21 cellular contexts compared by ENCODE assay signal in the genomic region with DNA sequence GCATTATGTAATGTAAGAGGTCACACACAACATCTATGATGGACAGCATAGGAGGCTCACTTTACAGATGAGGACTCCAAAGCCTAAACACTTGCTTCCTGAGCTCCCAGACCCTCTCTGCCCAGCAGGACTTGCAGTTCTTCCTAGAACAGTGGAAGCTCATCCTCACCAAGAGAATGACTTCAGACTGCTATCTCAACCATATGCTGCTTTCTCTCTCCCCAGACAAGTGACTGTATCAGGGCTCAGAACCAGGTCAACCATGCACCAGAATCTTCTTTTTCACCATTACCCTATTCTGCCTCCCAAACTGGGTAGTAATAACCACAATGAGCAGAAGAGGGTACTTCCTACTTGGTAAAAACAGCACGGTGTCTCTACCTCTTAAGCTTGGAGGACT. TPM values are rescaled to one million over a fixed set of nuclear protein-coding genes. Genes with fewer than 3 reads are reported as not detected.
DNase-seq lines count a peak whose midpoint lies in the region; ATAC-seq, FAIRE-seq and TF ChIP-seq lines count a peak whose summit lies in the region.
"Had no signal": no experiment of that assay in that cellular context is flagged by ENCODE, and none has a peak within 500 bp of the region (broad histone marks: within the 10 kb centered on the region; RNA-seq: fewer than 3 reads in every experiment).

No MANE protein-coding gene starts in this region.

- peaks cover 7 to 8% of the 10 kb centered on the region in 2 donors for H3K27me3 Mint-ChIP-seq in stimulated activated naive B cell treated with anti-CD40 and anti-IgM and Interleukin-4, amounts not matched to agents 10 μg/mL and 1 μg/mL and 100 μg/mL, for 72 hours

- H3K9me3 Mint-ChIP-seq in stimulated activated naive B cell treated with anti-CD40 and anti-IgM and Interleukin-4, amounts not matched to agents 10 μg/mL and 1 μg/mL and 100 μg/mL, for 72 hours = peaks cover 0 to 5% of the 10 kb centered on the region in 2 donors

- H3K23me2 ChIP-seq in H1 (ENCODE audit: low read depth, low read length) = no peaks in the 10 kb centered on the region

- H3K36me3 ChIP-seq in H1 (ENCODE audit: control insufficient read depth in 2 of 4, insufficient read depth in 4 of 4, low read length in 3 of 4) = no peaks in the 10 kb centered on the region
- H3K36me3 ChIP-seq: BLaER1 had no signal

- peak overlapping the region; percentile 26 for H4K91ac ChIP-seq in H1 (replicated peaks; ENCODE audit: insufficient read length, low read length)

- no peak overlapping the region for H3K18ac ChIP-seq in H1 (ENCODE audit: extremely low read depth, low read length)

- H3K23ac ChIP-seq in H1 (ENCODE audit: insufficient read length) = no peak overlapping the region

- no peak overlapping the region for H4K5ac ChIP-seq in H1 (ENCODE audit: insufficient read length, low read depth, low read length)

- no peak overlapping the region for H2BK15ac ChIP-seq in H1 (ENCODE audit: low read length)

- no peak for FAIRE-seq in H1 (lab: Jason Lieb, UNC)
- FAIRE-seq: GM12878, HepG2 had no signal

- no peak overlapping the region for H2AFZ ChIP-seq in H1 (ENCODE audit: low read length)
- H2AFZ ChIP-seq: GM23338 had no signal

- CTCF ChIA-PET in H1 (lab: Charles Lee; ENCODE audit: partially characterized antibody) = interaction anchor here (0.9 to 1.7 kb wide), 2 partner anchors 13 kb away, joined by 5 to 7 read pairs; partner anchors contain the start of gene RNF150

- H4K8ac ChIP-seq in H1 (ENCODE audit: extremely low read depth, insufficient read depth, low read length) = no peak overlapping the region; the same call in 1 of the 2 replicates

- peaks cover 0 to 6% (median 0%) of the 10 kb centered on the region in 4 experiments; a peak in 2 of 7 replicates for H3K4me1 ChIP-seq in H1 (replicated peaks in 1 of 4; ENCODE audit: control insufficient read depth in 3 of 4, insufficient read depth in 4 of 4, low read length in 3 of 4)
- H3K4me1 ChIP-seq: BLaER1 had no signal

- H3K79me2 ChIP-seq in H1 (ENCODE audit: control insufficient read depth in 1 of 2, insufficient read depth in 2 of 2, low read length in 2 of 2) = no peaks in the 10 kb centered on the region

- TF ChIP-seq CTCF in H1 (IDR thresholded peaks at IDR 0.05; ENCODE audit: control extremely low read depth in 1 of 3, insufficient read depth in 1 of 3, low read depth in 1 of 3, low read length in 3 of 3) = no peak

- 100% methylated on average over 1 of the region's 1 CpG; no CpG with 5 or more reads in 1 of the 2 experiments for WGBS in H1 (ENCODE audit: extremely low coverage in 1 of 2, insufficient coverage in 1 of 2, insufficient read length in 1 of 2, insufficient replicate concordance in 2 of 2, low coverage in 1 of 2, low lambda C conversion rate in 2 of 2, missing lambda C conversion rate in 1 of 2), 2 experiments

- no peak overlapping the region for H2BK12ac ChIP-seq in H1 (ENCODE audit: low read depth, low read length)

- H3K79me1 ChIP-seq in H1 (ENCODE audit: low read depth, low read length) = no peaks in the 10 kb centered on the region

- H3K14ac ChIP-seq in H1 (ENCODE audit: insufficient read length) = no peak overlapping the region

- no peak overlapping the region for H3K4me3 ChIP-seq in H1 (ENCODE audit: extremely low read depth in 1 of 4, insufficient read depth in 2 of 4, low read depth in 3 of 4, low read length in 4 of 4)
- H3K4me3 ChIP-seq: BLaER1, GM12878, GM23338 had no signal

- DNase-seq in Right ventricle myocardium superior (no peak), cardiac septum (ENCODE audit: low spot score) (no peak), NCI-H2227 treated with DMSO at 0.1 percent for 48 hours (lab: John Stamatoyannopoulos, UW) (peak; percentile 7), H1 (ENCODE audit: low read depth in 1 of 2, low spot score in 2 of 2) (no peak)
- DNase-seq in stimulated activated naive B cell treated with anti-CD40 and anti-IgM and Interleukin-4, amounts not matched to agents 10 μg/mL and 1 μg/mL and 100 μg/mL, for 72 hours = no peak
- DNase-seq in activated CD4-positive, CD25-positive, alpha-beta regulatory T cell (lab: John Stamatoyannopoulos, UW) = no peak
- DNase-seq: 8988T; Calu3; CD4-positive, alpha-beta memory T cell; DMS79 treated with DMSO at 0.1 percent for 48 hours; H7; HFFc6 had no signal

- no peak overlapping the region for H2AK5ac ChIP-seq in H1 (ENCODE audit: low read depth, low read length)

- ATAC-seq in Right ventricle myocardium superior (ENCODE audit: poor library complexity) (peak; percentile 37), HG02852 (IDR thresholded peaks at IDR 0.05; ENCODE audit: unreplicated experiment) (no peak), GM18867 (IDR thresholded peaks at IDR 0.05; ENCODE audit: unreplicated experiment) (no peak)
- ATAC-seq in stimulated activated naive B cell treated with anti-CD40 and anti-IgM and Interleukin-4, amounts not matched to agents 10 μg/mL and 1 μg/mL and 100 μg/mL, for 72 hours (replicated peaks) = peak; percentile 29 to 42
- ATAC-seq: HCT116, HepG2 had no signal

- no peaks in the 10 kb centered on the region for H3K27me3 ChIP-seq in H1 (replicated peaks in 1 of 4; ENCODE audit: control insufficient read depth in 3 of 4, extremely low read depth in 1 of 4, insufficient read depth in 3 of 4, low read length in 3 of 4)
- H3K27me3 ChIP-seq: BLaER1 had no signal

- POLR2A ChIA-PET in H1 (lab: Charles Lee; ENCODE audit: partially characterized antibody) = no interaction called here

- no peak overlapping the region for H3K4ac ChIP-seq in H1 (replicated peaks; ENCODE audit: insufficient read length, low read depth, low read length)

- no peak overlapping the region for H3K56ac ChIP-seq in H1 (replicated peaks; ENCODE audit: insufficient read length, low read depth, low read length)

- H3K9ac ChIP-seq in H1 (replicated peaks in 1 of 4; ENCODE audit: extremely low read depth in 1 of 4, low read depth in 3 of 4, low read length in 3 of 4) = no peak overlapping the region
- H3K9ac ChIP-seq: BLaER1 had no signal

- no peak overlapping the region for H3K27ac Mint-ChIP-seq in stimulated activated naive B cell treated with anti-CD40 and anti-IgM and Interleukin-4, amounts not matched to agents 10 μg/mL and 1 μg/mL and 100 μg/mL, for 72 hours
- H3K27ac Mint-ChIP-seq: CD14-positive monocyte; CD4-positive, alpha-beta memory T cell; GM23338; HFFc6; IgD-negative memory B cell had no signal

- no peak overlapping the region for H2BK5ac ChIP-seq in H1 (ENCODE audit: low read depth, low read length)

- no peaks in the 10 kb centered on the region for H3K4me1 Mint-ChIP-seq in stimulated activated naive B cell treated with anti-CD40 and anti-IgM and Interleukin-4, amounts not matched to agents 10 μg/mL and 1 μg/mL and 100 μg/mL, for 72 hours
- H3K4me1 Mint-ChIP-seq: CD4-positive, alpha-beta memory T cell; IgD-negative memory B cell had no signal

- no peak for TF ChIP-seq POLR2A in H1 (IDR thresholded peaks at IDR 0.05; ENCODE audit: control extremely low read depth in 1 of 2, low read depth in 2 of 2, low read length in 2 of 2)

- H3K4me2 ChIP-seq in H1 (ENCODE audit: insufficient read depth in 1 of 2, low read depth in 2 of 2, low read length in 2 of 2) = no peak overlapping the region
- H3K4me2 ChIP-seq: BLaER1, GM23338 had no signal

- no peak overlapping the region for H3K4me3 Mint-ChIP-seq in stimulated activated naive B cell treated with anti-CD40 and anti-IgM and Interleukin-4, amounts not matched to agents 10 μg/mL and 1 μg/mL and 100 μg/mL, for 72 hours
- H3K4me3 Mint-ChIP-seq: CD4-positive, alpha-beta memory T cell; GM23338; HFFc6; IgD-negative memory B cell had no signal

- TF ChIP-seq EP300 in H1 (IDR thresholded peaks at IDR 0.05; ENCODE audit: borderline replicate concordance in 1 of 2, low read depth in 2 of 2, low read length in 2 of 2) = no peak

- TF ChIP-seq RAD21 in H1 (IDR thresholded peaks at IDR 0.05 in 1 of 2, conservative IDR thresholded peaks at IDR 0.05 in 1 of 2; ENCODE audit: low read depth in 2 of 2, low read length in 2 of 2) = no peak

- H2BK20ac ChIP-seq in H1 (ENCODE audit: low read length) = no peak overlapping the region

- H3K9me3 ChIP-seq in H1 (ENCODE audit: insufficient read depth in 2 of 2, low read depth in 1 of 2, low read length in 1 of 2) = no peaks in the 10 kb centered on the region

- H2BK120ac ChIP-seq in H1 (replicated peaks; ENCODE audit: low read depth, low read length) = no peak overlapping the region

- intact Hi-C loops in Right ventricle myocardium superior (cut with DNase I) = no loop called here
- intact Hi-C loops in cardiac septum (cut with DNase I) = no loop called here

- no peaks in the 10 kb centered on the region for H4K20me1 ChIP-seq in H1 (replicated peaks in 1 of 2; ENCODE audit: control insufficient read depth in 1 of 2, insufficient read depth in 2 of 2, low read length in 2 of 2)
- H4K20me1 ChIP-seq: BLaER1 had no signal

- no peak overlapping the region for H3K27ac ChIP-seq in H1 (ENCODE audit: low read depth, low read length)
- H3K27ac ChIP-seq: BLaER1 had no signal

- no peaks in the 10 kb centered on the region for H3K36me3 Mint-ChIP-seq in stimulated activated naive B cell treated with anti-CD40 and anti-IgM and Interleukin-4, amounts not matched to agents 10 μg/mL and 1 μg/mL and 100 μg/mL, for 72 hours
- H3K36me3 Mint-ChIP-seq: CD14-positive monocyte; CD4-positive, alpha-beta memory T cell; IgD-negative memory B cell had no signal

TF ChIP-seq in H1, 55 proteins besides CTCF, POLR2A, EP300 and RAD21:
- TF ChIP-seq SP2 (IDR thresholded peaks at IDR 0.05; ENCODE audit: low read length) (no peak), SIRT6 (IDR thresholded peaks at IDR 0.05; ENCODE audit: low read length) (no peak), TAF1 (IDR thresholded peaks at IDR 0.05; ENCODE audit: low read depth, low read length) (no peak), SUZ12 (IDR thresholded peaks at IDR 0.05; ENCODE audit: low read length) (no peak)

RNA-seq across cellular contexts. Expression of gene RNF150, which starts 12.2 kb away (rescaled TPM):
- total RNA-seq in Right ventricle myocardium superior (53.3 TPM), cardiac septum (69.2 TPM)
- 4.8 and 6.3 TPM in 2 replicates for total RNA-seq in H1 (2021; fragmentation: NEBNext Ultra II Directional; extraction: Animal tissue kit (Norgen Biotek cat#: 25700))
- 3.4 and 4.3 TPM in 2 replicates for polyA plus RNA-seq in H1 (2011; rRNA removed)
- 3.1 TPM for polyA plus RNA-seq in H1 (2011; cell fraction: cytosol; rRNA removed)
- polyA plus RNA-seq in H1 (2011; cell fraction: nucleus; rRNA removed) = 7.0 TPM
- 2.6 to 4.4 TPM (median 3.0 TPM) in 4 replicates for polyA plus RNA-seq in H1 (2012, experiment 1 of 2)
- 0.24 TPM for polyA plus RNA-seq in H1 (2012, experiment 2 of 2)
- 2.7 TPM for polyA plus RNA-seq in H1 (2013, experiment 1 of 2)
- polyA plus RNA-seq in H1 (2013, experiment 2 of 2) = 2.6 TPM
- polyA minus RNA-seq in H1 (2011; rRNA and poly(A)+ RNA removed) = 13.1 and 17.7 TPM in 2 replicates
- 5.7 TPM for polyA minus RNA-seq in H1 (2011; cell fraction: cytosol; rRNA and poly(A)+ RNA removed)
- polyA minus RNA-seq in H1 (2011; cell fraction: nucleus; rRNA and poly(A)+ RNA removed) = 18.4 TPM
- total RNA-seq: CD4-positive, alpha-beta memory T cell had no signal
- polyA plus RNA-seq: CD4-positive, alpha-beta memory T cell; IgD-negative memory B cell had no signal

Comparison
In these comparisons a context has a peak if more than half of its experiments do, and no peak if none do; other contexts are left out.
1. ATAC-seq: peak in Right ventricle myocardium superior (single experiment) and stimulated activated naive B cell treated with anti-CD40 and anti-IgM and Interleukin-4, amounts not matched to agents 10 μg/mL and 1 μg/mL and 100 μg/mL, for 72 hours (2 of 2); none in HG02852 (single experiment) and GM18867 (single experiment).